Comparison of ENCODE assay signal across 25 cellular contexts in the genomic region with DNA sequence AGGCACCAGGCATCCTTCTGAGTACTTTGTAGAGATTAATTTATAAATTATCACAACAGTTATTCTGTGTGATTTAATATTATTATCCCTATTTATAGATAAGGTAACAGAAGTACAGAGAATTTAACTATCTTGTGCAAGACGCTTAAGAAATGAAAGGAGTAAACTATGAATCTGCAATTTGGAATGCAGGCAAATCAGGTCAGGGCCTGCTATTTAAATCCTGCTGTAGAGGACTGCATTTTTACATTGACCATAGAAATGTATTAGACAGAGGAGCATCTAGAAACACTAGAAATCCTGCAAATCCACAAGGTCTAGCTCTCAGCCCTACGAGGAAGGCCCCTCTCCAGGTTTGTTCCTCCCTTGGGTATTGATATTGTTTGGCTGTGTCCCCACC.
DNase-seq lines count a peak whose midpoint lies in the region; ATAC-seq and TF ChIP-seq lines count a peak whose summit lies in the region.
"Had no signal": no experiment of that assay in that cellular context is flagged by ENCODE, and none has a peak within 500 bp of the region (broad histone marks: within the 10 kb centered on the region; RNA-seq: fewer than 3 reads in every experiment).

No MANE protein-coding gene starts in this region.

- H3K4me1 ChIP-seq in IMR-90 (ENCODE audit: control insufficient read depth, insufficient read depth, low read length) (peaks cover 12% of the 10 kb centered on the region), foreskin keratinocyte (peaks cover 12% of the 10 kb centered on the region), gastrocnemius medialis (no peaks in the 10 kb centered on the region)
- H3K4me1 ChIP-seq: A549, colonic mucosa, pancreas, right atrium auricular region, suprapubic skin had no signal

- no peak overlapping the region for H2AFZ ChIP-seq in IMR-90 (replicated peaks; ENCODE audit: low read length, poor library complexity)

- no peaks in the 10 kb centered on the region for H3K79me1 ChIP-seq in IMR-90 (ENCODE audit: low read depth in 1 of 2, low read length in 2 of 2)

- H3K18ac ChIP-seq in IMR-90 (ENCODE audit: low read depth, low read length) = peak overlapping the region; percentile 75

- H4K20me1 ChIP-seq in IMR-90 (ENCODE audit: insufficient read depth, low read length) = no peaks in the 10 kb centered on the region

- ATAC-seq in IMR-90 (ENCODE audit: low read depth) = peak; percentile 83
- peak; percentile 87 for ATAC-seq in foreskin keratinocyte
- no peak for ATAC-seq in HG03439 (IDR thresholded peaks at IDR 0.05; ENCODE audit: unreplicated experiment)
- ATAC-seq in gastrocnemius medialis = no peak
- no peak for ATAC-seq in HG03378 (IDR thresholded peaks at IDR 0.05; ENCODE audit: unreplicated experiment)
- ATAC-seq in HG03521 (IDR thresholded peaks at IDR 0.05; ENCODE audit: unreplicated experiment) = no peak
- ATAC-seq: A549; activated CD8-positive, alpha-beta T cell treated with anti-CD3 and anti-CD28 coated beads, Interleukin-2, amount 10 ng/mL, durations not matched to agents 7 days and 5 days; left lung; natural killer cell treated with Interleukin-12 subunit alpha and Interleukin-12 subunit beta and Interleukin-15 and Interleukin-18, amount 100 ng/mL, for 72 hours; pancreas; stimulated activated memory B cell treated with anti-CD40 and anti-IgM and Interleukin-4, amounts not matched to agents 10 μg/mL and 1 μg/mL and 100 μg/mL, for 72 hours had no signal

- H3K4me3 ChIP-seq in IMR-90 (ENCODE audit: insufficient read depth, low read depth, low read length) = no peak overlapping the region
- no peak overlapping the region for H3K4me3 ChIP-seq in cardiac fibroblast (replicated peaks in 1 of 2; ENCODE audit: low read depth in 2 of 2, low read length in 2 of 2)
- no peak overlapping the region for H3K4me3 ChIP-seq in gastrocnemius medialis
- H3K4me3 ChIP-seq: A549, colonic mucosa, left lung, pancreas, right atrium auricular region, suprapubic skin, uterus had no signal

- no peak overlapping the region for H3K4ac ChIP-seq in IMR-90 (ENCODE audit: low read depth, low read length)

- H4K91ac ChIP-seq in IMR-90 (ENCODE audit: insufficient read depth, low read depth, low read length) = no peak overlapping the region

- dilution Hi-C loops in IMR-90 (cut with HindIII; ENCODE audit: low sequenced_read_pairs, unreplicated experiment) = no loop called here

- H2AK5ac ChIP-seq in IMR-90 (ENCODE audit: low read depth, low read length) = no peak overlapping the region

- no peak for TF ChIP-seq RAD21 in IMR-90 (IDR thresholded peaks at IDR 0.05; ENCODE audit: low read length)

- POLR2A ChIA-PET in IMR-90 (lab: Charles Lee; ENCODE audit: unreplicated experiment) = no interaction called here

- peak overlapping the region; percentile 58 for H3K4me2 ChIP-seq in IMR-90 (ENCODE audit: low read depth, low read length)
- H3K4me2 ChIP-seq: A549 had no signal

- H3K23ac ChIP-seq in IMR-90 (ENCODE audit: low read depth, low read length) = no peak overlapping the region

- H3K27me3 ChIP-seq in IMR-90 (ENCODE audit: control insufficient read depth, insufficient read depth, low read length) (no peaks in the 10 kb centered on the region), foreskin keratinocyte (no peaks in the 10 kb centered on the region), gastrocnemius medialis (no peaks in the 10 kb centered on the region)
- H3K27me3 ChIP-seq: colonic mucosa, left lung, pancreas, right atrium auricular region, suprapubic skin, uterus had no signal

- H3K9me3 ChIP-seq in IMR-90 (ENCODE audit: control insufficient read depth, insufficient read depth, low read length) (no peaks in the 10 kb centered on the region), gastrocnemius medialis (no peaks in the 10 kb centered on the region)
- H3K9me3 ChIP-seq: A549, colonic mucosa, left lung, pancreas, right atrium auricular region, suprapubic skin, uterus had no signal

- peak; percentile 50 for DNase-seq in AG08395 (ENCODE audit: low spot score)
- DNase-seq in IMR-90 = peak; percentile 77
- peak; percentile 55 to 57 for DNase-seq in cardiac fibroblast (ENCODE audit: low read depth in 2 of 2)
- peak; percentile 69 to 86 for DNase-seq in foreskin keratinocyte
- no peak for DNase-seq in gastrocnemius medialis
- DNase-seq: activated CD8-positive, alpha-beta T cell treated with anti-CD3 and anti-CD28 coated beads, Interleukin-2, amount 10 ng/mL, durations not matched to agents 7 days and 5 days; activated effector memory CD4-positive, alpha-beta T cell treated with Interleukin-2 at 50 U/mL for 16 hours; activated naive CD8-positive, alpha-beta T cell treated with anti-CD3 and anti-CD28 coated beads for 36 hours; activated T-cell treated with anti-CD3 and anti-CD28 coated beads for 4 hours; colonic mucosa; endodermal cell; Karpas-422; left lung; NCI-H1694 treated with DMSO at 0.1 percent for 48 hours; pancreas; stimulated activated CD4-positive, alpha-beta T cell treated with anti-CD3 and anti-CD28 coated beads, Interleukin-4, amount 100 ng/mL, for 1 hour; uterus had no signal

- H3K56ac ChIP-seq in IMR-90 (ENCODE audit: extremely low read depth, insufficient read depth, low read length) = no peak overlapping the region

- H3K9ac ChIP-seq in IMR-90 (ENCODE audit: low read depth, low read length) = no peak overlapping the region

- in situ Hi-C loops in IMR-90 (cut with MboI; ENCODE audit: low sequenced_read_pairs) = no loop called here
- in situ Hi-C loops in gastrocnemius medialis (cut with MboI; ENCODE audit: low sequenced_read_pairs in 4 of 4) = no loop called here

- 0 out of 2 replicates have a peak overlapping the region, but pooled peaks have one; percentile 46 for H4K5ac ChIP-seq in IMR-90 (ENCODE audit: low read depth, low read length)

- CTCF ChIA-PET in IMR-90 (lab: Yijun Ruan, JAX) = no interaction called here

- intact Hi-C loops in IMR-90 (cut with micrococcal nuclease) (no loop called here), gastrocnemius medialis (cut with DNase I; ENCODE audit: low total_unique reads) (no loop called here)

- H2BK20ac ChIP-seq in IMR-90 (ENCODE audit: low read depth, low read length) = no peak overlapping the region

- no peak overlapping the region for H2BK120ac ChIP-seq in IMR-90 (ENCODE audit: low read depth, low read length)

- TF ChIP-seq CTCF in IMR-90 (conservative IDR thresholded peaks at IDR 0.05; ENCODE audit: low read depth, low read length) = no peak
- TF ChIP-seq CTCF in cardiac fibroblast (IDR thresholded peaks at IDR 0.05; ENCODE audit: low read depth, low read length) = no peak
- TF ChIP-seq CTCF in foreskin keratinocyte (conservative IDR thresholded peaks at IDR 0.05) = no peak
- no peak for TF ChIP-seq CTCF in gastrocnemius medialis (IDR thresholded peaks at IDR 0.05 in 4 of 5, conservative IDR thresholded peaks at IDR 0.05 in 1 of 5)

- peak overlapping the region; percentile 60; the same call in 1 of the 2 replicates for H3K27ac ChIP-seq in IMR-90 (ENCODE audit: insufficient read depth, low read length)
- H3K27ac ChIP-seq in foreskin keratinocyte = no peak overlapping the region
- H3K27ac ChIP-seq in gastrocnemius medialis = no peak overlapping the region
- H3K27ac ChIP-seq: A549, colonic mucosa, left lung, pancreas, right atrium auricular region, suprapubic skin, uterus had no signal

- H2AK9ac ChIP-seq in IMR-90 (replicated peaks; ENCODE audit: low read depth, low read length, poor library complexity) = no peak overlapping the region

- H3K9me1 ChIP-seq in IMR-90 (ENCODE audit: insufficient read depth, low read length) = no peaks in the 10 kb centered on the region

- H3K14ac ChIP-seq in IMR-90 (replicated peaks; ENCODE audit: low read depth, low read length) = no peak overlapping the region

- BruUV-seq in IMR-90 (replicated peaks; lab: Mats Ljungman, UMichigan) = no TSS peak

- TF ChIP-seq POLR2A in IMR-90 (IDR thresholded peaks at IDR 0.05; ENCODE audit: low read depth, low read length) = no peak
- no peak for TF ChIP-seq POLR2A in gastrocnemius medialis (IDR thresholded peaks at IDR 0.05)

- no peak overlapping the region for H2BK15ac ChIP-seq in IMR-90 (ENCODE audit: low read depth, low read length)

- no peak overlapping the region for H4K8ac ChIP-seq in IMR-90 (ENCODE audit: low read depth in 2 of 2, low read length in 2 of 2)

- peak overlapping the region; percentile 53 for H2BK5ac ChIP-seq in IMR-90 (ENCODE audit: low read depth, low read length, poor library complexity, severe bottlenecking)

- no CpG with 5 or more reads among the region's 2 CpGs for WGBS in IMR-90 (ENCODE audit: extremely low coverage in 2 of 2, insufficient read length in 1 of 2), 2 experiments

- H3K36me3 ChIP-seq in IMR-90 (ENCODE audit: control insufficient read depth, insufficient read depth, low read length) (no peaks in the 10 kb centered on the region), gastrocnemius medialis (no peaks in the 10 kb centered on the region)
- H3K36me3 ChIP-seq: colonic mucosa, left lung, pancreas, right atrium auricular region, suprapubic skin, uterus had no signal

TF ChIP-seq in IMR-90, 13 proteins besides CTCF, POLR2A, EP300 and RAD21:
- no peak for TF ChIP-seq RFX5 (IDR thresholded peaks at IDR 0.05; ENCODE audit: low read depth, low read length)
- peak; percentile 77 for TF ChIP-seq CEBPB (IDR thresholded peaks at IDR 0.05; ENCODE audit: low read depth, low read length)

Comparison
In these comparisons a context has a peak if more than half of its experiments do, and no peak if none do; other contexts are left out.
1. DNase-seq: peak in AG08395 (single experiment), IMR-90 (single experiment), cardiac fibroblast (2 of 2) and foreskin keratinocyte (2 of 2); none in gastrocnemius medialis (0 of 2).
2. ATAC-seq: peak in IMR-90 (single experiment) and foreskin keratinocyte (single experiment); none in HG03439 (single experiment), gastrocnemius medialis (0 of 2), HG03378 (single experiment) and HG03521 (single experiment).